Comparison of ENCODE assay signal across 11 cellular contexts in the genomic region with DNA sequence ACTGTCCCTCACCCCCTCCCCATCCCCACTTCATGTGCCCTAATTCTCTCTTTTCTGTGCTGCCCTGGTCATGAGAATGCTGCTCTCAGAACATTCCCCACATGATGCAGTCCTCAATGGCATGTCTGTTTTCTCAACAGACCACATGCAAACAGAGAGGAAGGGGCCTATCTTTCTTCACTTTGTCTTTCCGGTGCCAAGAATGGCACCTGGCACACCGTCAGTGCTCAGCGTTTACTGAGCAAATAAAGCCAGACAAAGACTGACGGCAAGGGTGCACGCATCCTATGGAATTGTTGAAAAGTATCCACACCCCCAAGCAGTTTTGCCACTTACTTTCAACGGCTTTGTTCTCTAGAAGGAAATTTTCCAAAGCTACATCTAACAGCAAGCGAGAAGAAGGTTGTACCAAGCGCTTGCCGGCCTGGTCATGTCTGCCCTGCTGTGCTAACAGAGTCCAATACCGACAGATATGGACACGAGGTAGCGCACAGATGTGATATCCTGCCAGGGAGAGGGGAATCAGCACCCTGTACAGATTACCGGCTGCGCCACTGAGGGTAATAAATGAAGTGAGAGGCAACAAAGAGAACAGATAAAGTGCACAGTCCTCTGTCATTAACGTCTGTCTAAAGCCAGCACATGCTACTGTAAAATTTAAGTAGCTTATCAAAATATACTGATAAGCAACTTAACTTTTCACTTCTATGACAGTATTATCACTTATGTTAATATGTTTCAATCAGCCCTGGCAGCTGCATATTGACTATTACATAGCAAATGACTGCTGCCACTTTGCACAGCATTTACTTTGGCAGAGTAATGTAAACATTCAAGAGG.
A peak's percentile ranks its signal among the peaks of the same experiment; 100 is the strongest.
DNase-seq lines count a peak whose midpoint lies in the region; ATAC-seq and TF ChIP-seq lines count a peak whose summit lies in the region.
"Had no signal": no experiment of that assay in that cellular context is flagged by ENCODE, and none has a peak within 500 bp of the region (broad histone marks: within the 10 kb centered on the region; RNA-seq: fewer than 3 reads in every experiment).

No MANE protein-coding gene starts in this region.

- no peak overlapping the region for H3K4me3 ChIP-seq in mucosa of descending colon
- H3K4me3 ChIP-seq: HAP-1 had no signal

- peaks cover 15% of the 10 kb centered on the region for H3K36me3 Mint-ChIP-seq in natural killer cell treated with Interleukin-12 subunit alpha and Interleukin-12 subunit beta and Interleukin-15 and Interleukin-18, amount 100 ng/mL, for 72 hours

- H3K4me1 Mint-ChIP-seq in natural killer cell treated with Interleukin-12 subunit alpha and Interleukin-12 subunit beta and Interleukin-15 and Interleukin-18, amount 100 ng/mL, for 72 hours (ENCODE audit: low read depth in 2 of 2) = peaks cover 8 to 13% of the 10 kb centered on the region in 2 donors

- H3K4me3 Mint-ChIP-seq in natural killer cell treated with Interleukin-12 subunit alpha and Interleukin-12 subunit beta and Interleukin-15 and Interleukin-18, amount 100 ng/mL, for 72 hours = no peak overlapping the region
- H3K4me3 Mint-ChIP-seq: activated naive CD4-positive, alpha-beta T cell treated with anti-CD3 and anti-CD28 coated beads for 36 hours had no signal

- no peak overlapping the region for H3K27ac Mint-ChIP-seq in natural killer cell treated with Interleukin-12 subunit alpha and Interleukin-12 subunit beta and Interleukin-15 and Interleukin-18, amount 100 ng/mL, for 72 hours
- H3K27ac Mint-ChIP-seq: activated naive CD4-positive, alpha-beta T cell treated with anti-CD3 and anti-CD28 coated beads for 36 hours had no signal

- intact Hi-C loops in mucosa of descending colon (cut with DNase I, micrococcal nuclease) = no loop called here

- no peak for TF ChIP-seq CTCF in mucosa of descending colon (IDR thresholded peaks at IDR 0.05)

- H3K4me1 ChIP-seq in mucosa of descending colon (ENCODE audit: low read depth) = peaks cover 15% of the 10 kb centered on the region

- H3K27me3 Mint-ChIP-seq in natural killer cell treated with Interleukin-12 subunit alpha and Interleukin-12 subunit beta and Interleukin-15 and Interleukin-18, amount 100 ng/mL, for 72 hours = no peaks in the 10 kb centered on the region

- peaks cover 6% of the 10 kb centered on the region for H3K9me3 Mint-ChIP-seq in natural killer cell treated with Interleukin-12 subunit alpha and Interleukin-12 subunit beta and Interleukin-15 and Interleukin-18, amount 100 ng/mL, for 72 hours

- no peaks in the 10 kb centered on the region for H3K36me3 ChIP-seq in mucosa of descending colon (ENCODE audit: low read depth)
- H3K36me3 ChIP-seq: HAP-1 had no signal

- ATAC-seq in SK-N-SH treated with all-trans-retinoic acid at 6 μM for 48 hours = peak; percentile 18; the same call in 1 of the 3 replicates
- peak; percentile 75 for ATAC-seq in mucosa of descending colon
- no peak for ATAC-seq in natural killer cell treated with Interleukin-12 subunit alpha and Interleukin-12 subunit beta and Interleukin-15 and Interleukin-18, amount 100 ng/mL, for 72 hours

- DNase-seq in DMS153 treated with DMSO at 0.1 percent for 48 hours (lab: John Stamatoyannopoulos, UW; ENCODE audit: unreplicated experiment) = peak; percentile 83
- DNase-seq in NCI-H146 treated with DMSO at 0.1 percent for 48 hours (lab: John Stamatoyannopoulos, UW; ENCODE audit: unreplicated experiment) = peak; percentile 68
- DNase-seq in mucosa of descending colon = peak in 2 of 3 donors; percentile 34 to 56
- DNase-seq in T-helper 9 cell = no peak
- DNase-seq in RKO (ENCODE audit: low spot score) = no peak
- DNase-seq in effector CD4-positive, alpha-beta T cell = no peak
- no peak for DNase-seq in natural killer cell treated with Interleukin-12 subunit alpha and Interleukin-12 subunit beta and Interleukin-15 and Interleukin-18, amount 100 ng/mL, for 72 hours (ENCODE audit: low spot score)
- DNase-seq: activated CD4-positive, CD25-positive, alpha-beta regulatory T cell treated with anti-CD3 and anti-CD28 coated beads, Interleukin-2, amount 50 U/mL, for 72 hours; activated naive CD4-positive, alpha-beta T cell treated with anti-CD3 and anti-CD28 coated beads for 36 hours had no signal

- no peaks in the 10 kb centered on the region for H3K9me3 ChIP-seq in mucosa of descending colon
- H3K9me3 ChIP-seq: HAP-1 had no signal

TF ChIP-seq in SK-N-SH treated with all-trans-retinoic acid at 6 μM for 48 hours, 23 proteins besides CTCF, POLR2A, EP300 and RAD21:
- TF ChIP-seq, protein P1, sequence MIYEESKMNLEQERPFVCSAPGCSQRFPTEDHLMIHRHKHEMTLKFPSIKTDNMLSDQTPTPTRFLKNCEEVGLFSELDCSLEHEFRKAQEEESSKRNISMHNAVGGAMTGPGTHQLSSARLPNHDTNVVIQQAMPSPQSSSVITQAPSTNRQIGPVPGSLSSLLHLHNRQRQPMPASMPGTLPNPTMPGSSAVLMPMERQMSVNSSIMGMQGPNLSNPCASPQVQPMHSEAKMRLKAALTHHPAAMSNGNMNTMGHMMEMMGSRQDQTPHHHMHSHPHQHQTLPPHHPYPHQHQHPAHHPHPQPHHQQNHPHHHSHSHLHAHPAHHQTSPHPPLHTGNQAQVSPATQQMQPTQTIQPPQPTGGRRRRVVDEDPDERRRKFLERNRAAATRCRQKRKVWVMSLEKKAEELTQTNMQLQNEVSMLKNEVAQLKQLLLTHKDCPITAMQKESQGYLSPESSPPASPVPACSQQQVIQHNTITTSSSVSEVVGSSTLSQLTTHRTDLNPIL (CRISPR knock-in tag; IDR thresholded peaks at IDR 0.05; ENCODE audit: low read depth) = no peak
- TF ChIP-seq, protein P2, sequence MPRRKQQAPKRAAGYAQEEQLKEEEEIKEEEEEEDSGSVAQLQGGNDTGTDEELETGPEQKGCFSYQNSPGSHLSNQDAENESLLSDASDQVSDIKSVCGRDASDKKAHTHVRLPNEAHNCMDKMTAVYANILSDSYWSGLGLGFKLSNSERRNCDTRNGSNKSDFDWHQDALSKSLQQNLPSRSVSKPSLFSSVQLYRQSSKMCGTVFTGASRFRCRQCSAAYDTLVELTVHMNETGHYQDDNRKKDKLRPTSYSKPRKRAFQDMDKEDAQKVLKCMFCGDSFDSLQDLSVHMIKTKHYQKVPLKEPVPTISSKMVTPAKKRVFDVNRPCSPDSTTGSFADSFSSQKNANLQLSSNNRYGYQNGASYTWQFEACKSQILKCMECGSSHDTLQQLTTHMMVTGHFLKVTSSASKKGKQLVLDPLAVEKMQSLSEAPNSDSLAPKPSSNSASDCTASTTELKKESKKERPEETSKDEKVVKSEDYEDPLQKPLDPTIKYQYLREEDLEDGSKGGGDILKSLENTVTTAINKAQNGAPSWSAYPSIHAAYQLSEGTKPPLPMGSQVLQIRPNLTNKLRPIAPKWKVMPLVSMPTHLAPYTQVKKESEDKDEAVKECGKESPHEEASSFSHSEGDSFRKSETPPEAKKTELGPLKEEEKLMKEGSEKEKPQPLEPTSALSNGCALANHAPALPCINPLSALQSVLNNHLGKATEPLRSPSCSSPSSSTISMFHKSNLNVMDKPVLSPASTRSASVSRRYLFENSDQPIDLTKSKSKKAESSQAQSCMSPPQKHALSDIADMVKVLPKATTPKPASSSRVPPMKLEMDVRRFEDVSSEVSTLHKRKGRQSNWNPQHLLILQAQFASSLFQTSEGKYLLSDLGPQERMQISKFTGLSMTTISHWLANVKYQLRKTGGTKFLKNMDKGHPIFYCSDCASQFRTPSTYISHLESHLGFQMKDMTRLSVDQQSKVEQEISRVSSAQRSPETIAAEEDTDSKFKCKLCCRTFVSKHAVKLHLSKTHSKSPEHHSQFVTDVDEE (CRISPR knock-in tag; IDR thresholded peaks at IDR 0.05) = peak; percentile 71
- peak; percentile 70; the same call in 1 of the 2 replicates for TF ChIP-seq TCF4 (CRISPR knock-in tag; IDR thresholded peaks at IDR 0.05; ENCODE audit: borderline replicate concordance)

Comparison
In these comparisons a context has a peak if more than half of its experiments do, and no peak if none do; other contexts are left out.
1. DNase-seq: peak in DMS153 treated with DMSO at 0.1 percent for 48 hours (single experiment), NCI-H146 treated with DMSO at 0.1 percent for 48 hours (single experiment) and mucosa of descending colon (2 of 3); none in T-helper 9 cell (single experiment), RKO (single experiment), effector CD4-positive, alpha-beta T cell (single experiment) and natural killer cell treated with Interleukin-12 subunit alpha and Interleukin-12 subunit beta and Interleukin-15 and Interleukin-18, amount 100 ng/mL, for 72 hours (single experiment).
2. ATAC-seq: peak in SK-N-SH treated with all-trans-retinoic acid at 6 μM for 48 hours (single experiment) and mucosa of descending colon (single experiment); none in natural killer cell treated with Interleukin-12 subunit alpha and Interleukin-12 subunit beta and Interleukin-15 and Interleukin-18, amount 100 ng/mL, for 72 hours (0 of 2).